ENCODE assay signal across 14 cellular contexts in the genomic region with DNA sequence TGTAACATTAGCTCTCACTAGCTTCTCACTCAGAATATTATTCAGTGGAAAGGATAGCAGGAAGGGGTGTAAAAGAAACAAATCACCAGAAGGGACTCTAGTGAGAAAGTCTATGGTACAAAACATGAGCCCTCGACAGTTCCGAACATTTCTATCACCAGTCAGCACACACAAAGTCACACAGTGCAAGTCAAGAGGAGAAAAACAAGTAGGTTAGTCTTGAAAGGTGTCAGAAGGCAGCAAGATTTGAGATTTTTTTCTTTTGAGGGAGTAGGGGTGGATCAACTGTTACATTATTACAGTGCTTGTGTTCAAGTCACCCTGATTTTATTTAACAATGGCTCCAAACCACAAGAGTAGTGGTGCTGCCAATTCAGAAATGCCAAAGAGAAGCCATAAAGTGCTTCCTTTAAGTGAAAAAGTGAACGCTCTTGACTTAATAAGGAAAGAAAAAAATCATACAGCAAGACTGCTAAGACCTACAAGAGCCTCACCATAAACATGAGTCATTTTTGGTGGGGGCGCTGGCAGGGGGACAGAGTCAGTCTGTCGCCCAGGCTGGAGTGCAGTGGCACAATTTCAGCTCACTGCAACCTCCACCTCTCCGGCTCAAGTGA. TPM values are rescaled to one million over a fixed set of nuclear protein-coding genes. Genes with fewer than 3 reads are reported as not detected.
DNase-seq lines count a peak whose midpoint lies in the region; ATAC-seq and TF ChIP-seq lines count a peak whose summit lies in the region.
"Had no signal": no experiment of that assay in that cellular context is flagged by ENCODE, and none has a peak within 500 bp of the region (broad histone marks: within the 10 kb centered on the region; RNA-seq: fewer than 3 reads in every experiment).

No MANE protein-coding gene starts in this region.

- no peak for ATAC-seq in stimulated activated naive CD8-positive, alpha-beta T cell treated with anti-CD3 and anti-CD28 coated beads, Interleukin-15, amount 100 ng/mL, for 72 hours
- no peak for ATAC-seq in activated naive CD8-positive, alpha-beta T cell treated with anti-CD3 and anti-CD28 coated beads, Interleukin-2, amount 50 U/mL, for 24 hours
- ATAC-seq in stimulated activated effector memory CD8-positive, alpha-beta T cell treated with anti-CD3 and anti-CD28 coated beads, Interleukin-12 subunit alpha, Interleukin-12 subunit beta, amount 100 ng/mL, for 72 hours: no peak
- ATAC-seq in foreskin keratinocyte: no peak
- no peak for ATAC-seq in GM18502 (IDR thresholded peaks at IDR 0.05; ENCODE audit: poor library complexity, unreplicated experiment)
- ATAC-seq: PC-3 had no signal

- no peak overlapping the region for H3K27ac ChIP-seq in foreskin keratinocyte

- no peaks in the 10 kb centered on the region for H3K27me3 ChIP-seq in foreskin keratinocyte
- H3K27me3 ChIP-seq: BE2C had no signal

- H3K27me3 Mint-ChIP-seq in stimulated activated naive CD8-positive, alpha-beta T cell treated with anti-CD3 and anti-CD28 coated beads, Interleukin-15, Interleukin-2, amounts not matched to agents 100 ng/mL and 50 ng/mL, for 24 hours: no peaks in the 10 kb centered on the region
- H3K27me3 Mint-ChIP-seq in stimulated activated naive CD8-positive, alpha-beta T cell treated with anti-CD3 and anti-CD28 coated beads, Interleukin-15, amount 100 ng/mL, for 72 hours: no peaks in the 10 kb centered on the region
- H3K27me3 Mint-ChIP-seq in activated naive CD8-positive, alpha-beta T cell treated with anti-CD3 and anti-CD28 coated beads, Interleukin-2, amount 50 U/mL, for 24 hours: no peaks in the 10 kb centered on the region
- H3K27me3 Mint-ChIP-seq in glutamatergic neuron (ENCODE audit: unreplicated experiment): peaks cover 7% of the 10 kb centered on the region

- TF ChIP-seq CTCF in glutamatergic neuron (IDR thresholded peaks at IDR 0.05; ENCODE audit: partially characterized antibody, unreplicated experiment): no peak
- no peak for TF ChIP-seq CTCF in foreskin keratinocyte (conservative IDR thresholded peaks at IDR 0.05)

- no peak overlapping the region for H3K4me3 Mint-ChIP-seq in stimulated activated naive CD8-positive, alpha-beta T cell treated with anti-CD3 and anti-CD28 coated beads, Interleukin-15, Interleukin-2, amounts not matched to agents 100 ng/mL and 50 ng/mL, for 24 hours
- H3K4me3 Mint-ChIP-seq in stimulated activated naive CD8-positive, alpha-beta T cell treated with anti-CD3 and anti-CD28 coated beads, Interleukin-15, amount 100 ng/mL, for 72 hours: no peak overlapping the region
- no peak overlapping the region for H3K4me3 Mint-ChIP-seq in activated naive CD8-positive, alpha-beta T cell treated with anti-CD3 and anti-CD28 coated beads, Interleukin-2, amount 50 U/mL, for 24 hours
- no peak overlapping the region for H3K4me3 Mint-ChIP-seq in glutamatergic neuron (ENCODE audit: unreplicated experiment)
- H3K4me3 Mint-ChIP-seq in stimulated activated effector memory CD8-positive, alpha-beta T cell treated with anti-CD3 and anti-CD28 coated beads, Interleukin-12 subunit alpha, Interleukin-12 subunit beta, amount 100 ng/mL, for 72 hours: no peak overlapping the region
- H3K4me3 Mint-ChIP-seq: H9 had no signal

- DNase-seq in stimulated activated naive CD8-positive, alpha-beta T cell treated with anti-CD3 and anti-CD28 coated beads, Interleukin-15, amount 100 ng/mL, for 72 hours: no peak
- no peak for DNase-seq in activated naive CD8-positive, alpha-beta T cell treated with anti-CD3 and anti-CD28 coated beads, Interleukin-2, amount 50 U/mL, for 24 hours
- DNase-seq in glutamatergic neuron (no peak), foreskin keratinocyte (no peak), nucleus accumbens (lab: John Stamatoyannopoulos, UW) (no peak)
- no peak for DNase-seq in stimulated activated effector memory CD8-positive, alpha-beta T cell treated with anti-CD3 and anti-CD28 coated beads, Interleukin-12 subunit alpha, Interleukin-12 subunit beta, amount 100 ng/mL, for 72 hours (ENCODE audit: low spot score in 2 of 2)
- DNase-seq: BE2C, EL, H9, NCI-H187 treated with DMSO at 0.1 percent for 48 hours, NCI-H446, PC-3 had no signal

- H3K27ac Mint-ChIP-seq in stimulated activated naive CD8-positive, alpha-beta T cell treated with anti-CD3 and anti-CD28 coated beads, Interleukin-15, Interleukin-2, amounts not matched to agents 100 ng/mL and 50 ng/mL, for 24 hours: peak overlapping the region; percentile 26
- peak overlapping the region in 1 of 2 donors; percentile 82 for H3K27ac Mint-ChIP-seq in stimulated activated naive CD8-positive, alpha-beta T cell treated with anti-CD3 and anti-CD28 coated beads, Interleukin-15, amount 100 ng/mL, for 72 hours
- peak overlapping the region; percentile 29 for H3K27ac Mint-ChIP-seq in activated naive CD8-positive, alpha-beta T cell treated with anti-CD3 and anti-CD28 coated beads, Interleukin-2, amount 50 U/mL, for 24 hours
- H3K27ac Mint-ChIP-seq in glutamatergic neuron (ENCODE audit: unreplicated experiment): peak overlapping the region; percentile 30
- peak overlapping the region; percentile 76 for H3K27ac Mint-ChIP-seq in stimulated activated effector memory CD8-positive, alpha-beta T cell treated with anti-CD3 and anti-CD28 coated beads, Interleukin-12 subunit alpha, Interleukin-12 subunit beta, amount 100 ng/mL, for 72 hours
- H3K27ac Mint-ChIP-seq: H9 had no signal

- no peaks in the 10 kb centered on the region for H3K9me3 Mint-ChIP-seq in stimulated activated naive CD8-positive, alpha-beta T cell treated with anti-CD3 and anti-CD28 coated beads, Interleukin-15, Interleukin-2, amounts not matched to agents 100 ng/mL and 50 ng/mL, for 24 hours
- H3K9me3 Mint-ChIP-seq in stimulated activated naive CD8-positive, alpha-beta T cell treated with anti-CD3 and anti-CD28 coated beads, Interleukin-15, amount 100 ng/mL, for 72 hours: no peaks in the 10 kb centered on the region
- no peaks in the 10 kb centered on the region for H3K9me3 Mint-ChIP-seq in activated naive CD8-positive, alpha-beta T cell treated with anti-CD3 and anti-CD28 coated beads, Interleukin-2, amount 50 U/mL, for 24 hours
- peaks cover 13% of the 10 kb centered on the region for H3K9me3 Mint-ChIP-seq in glutamatergic neuron (ENCODE audit: unreplicated experiment)
- no peaks in the 10 kb centered on the region for H3K9me3 Mint-ChIP-seq in stimulated activated effector memory CD8-positive, alpha-beta T cell treated with anti-CD3 and anti-CD28 coated beads, Interleukin-12 subunit alpha, Interleukin-12 subunit beta, amount 100 ng/mL, for 72 hours
- H3K9me3 Mint-ChIP-seq: H9 had no signal

- H3K4me1 Mint-ChIP-seq in stimulated activated naive CD8-positive, alpha-beta T cell treated with anti-CD3 and anti-CD28 coated beads, Interleukin-15, Interleukin-2, amounts not matched to agents 100 ng/mL and 50 ng/mL, for 24 hours (ENCODE audit: low read depth): peaks cover 17% of the 10 kb centered on the region
- peaks cover 17% of the 10 kb centered on the region for H3K4me1 Mint-ChIP-seq in stimulated activated naive CD8-positive, alpha-beta T cell treated with anti-CD3 and anti-CD28 coated beads, Interleukin-15, amount 100 ng/mL, for 72 hours
- H3K4me1 Mint-ChIP-seq in activated naive CD8-positive, alpha-beta T cell treated with anti-CD3 and anti-CD28 coated beads, Interleukin-2, amount 50 U/mL, for 24 hours: peaks cover 24% of the 10 kb centered on the region
- peaks cover 37% of the 10 kb centered on the region for H3K4me1 Mint-ChIP-seq in glutamatergic neuron (ENCODE audit: low read depth, unreplicated experiment)
- H3K4me1 Mint-ChIP-seq in stimulated activated effector memory CD8-positive, alpha-beta T cell treated with anti-CD3 and anti-CD28 coated beads, Interleukin-12 subunit alpha, Interleukin-12 subunit beta, amount 100 ng/mL, for 72 hours: peaks cover 19% of the 10 kb centered on the region
- H3K4me1 Mint-ChIP-seq: H9 had no signal

- H3K36me3 Mint-ChIP-seq in stimulated activated naive CD8-positive, alpha-beta T cell treated with anti-CD3 and anti-CD28 coated beads, Interleukin-15, Interleukin-2, amounts not matched to agents 100 ng/mL and 50 ng/mL, for 24 hours (ENCODE audit: low read depth): peaks cover 47% of the 10 kb centered on the region
- H3K36me3 Mint-ChIP-seq in activated naive CD8-positive, alpha-beta T cell treated with anti-CD3 and anti-CD28 coated beads, Interleukin-2, amount 50 U/mL, for 24 hours (ENCODE audit: low read depth): peaks cover 44% of the 10 kb centered on the region
- H3K36me3 Mint-ChIP-seq in glutamatergic neuron (ENCODE audit: unreplicated experiment): peaks cover 33% of the 10 kb centered on the region
- peaks cover 55% of the 10 kb centered on the region for H3K36me3 Mint-ChIP-seq in stimulated activated effector memory CD8-positive, alpha-beta T cell treated with anti-CD3 and anti-CD28 coated beads, Interleukin-12 subunit alpha, Interleukin-12 subunit beta, amount 100 ng/mL, for 72 hours

- no peaks in the 10 kb centered on the region for H3K4me1 ChIP-seq in foreskin keratinocyte
- H3K4me1 ChIP-seq: BE2C had no signal

RNA-seq across cellular contexts. Expression of a gene that starts 42.3 kb away (rescaled TPM):
- total RNA-seq in glutamatergic neuron (ENCODE audit: unreplicated experiment) (145 TPM), foreskin keratinocyte (43.2 and 49.1 TPM in 2 replicates)
- 15.3 and 15.6 TPM in 2 replicates for polyA plus RNA-seq in foreskin keratinocyte
